16 cellular contexts compared by ENCODE assay signal in genomic region chr12:115660211-115660805, GRCh38.
DNase-seq lines count a peak whose midpoint lies in the region; ATAC-seq and TF ChIP-seq lines count a peak whose summit lies in the region.
"Had no signal": no experiment of that assay in that cellular context is flagged by ENCODE, and none has a peak within 500 bp of the region (broad histone marks: within the 10 kb centered on the region; RNA-seq: fewer than 3 reads in every experiment).

No MANE protein-coding gene starts in this region.

- in situ Hi-C loops in astrocyte of the spinal cord (cut with HindIII; ENCODE audit: low sequenced_read_pairs), result no loop called here

- H3K36me3 ChIP-seq in stomach, result no peaks in the 10 kb centered on the region
- H3K36me3 ChIP-seq: sigmoid colon had no signal

- TF ChIP-seq EP300 in stomach (IDR thresholded peaks at IDR 0.05), result no peak

- no peak for TF ChIP-seq CTCF in astrocyte of the spinal cord (IDR thresholded peaks at IDR 0.05; ENCODE audit: low read depth, low read length)
- TF ChIP-seq CTCF in stomach (IDR thresholded peaks at IDR 0.05), result no peak

- TF ChIP-seq POLR2A in stomach (IDR thresholded peaks at IDR 0.05), result no peak

- intact Hi-C loops in left cardiac atrium (cut with DNase I) (no loop called here), stomach (cut with DNase I; ENCODE audit: low total_unique reads) (no loop called here)

- peak overlapping the region in 2 of 5 donors; percentile 9 to 22 for H3K27ac ChIP-seq in stomach

- no peaks in the 10 kb centered on the region for H3K9me3 ChIP-seq in stomach
- H3K9me3 ChIP-seq: sigmoid colon had no signal

- DNase-seq in GM04503 (ENCODE audit: low read depth) (peak; percentile 50), astrocyte of the spinal cord (ENCODE audit: low read depth, low spot score) (peak; percentile 30), left cardiac atrium (peak; percentile 46), stomach (peak; percentile 31), NCI-H446 treated with DMSO at 0.1 percent for 48 hours (lab: John Stamatoyannopoulos, UW) (no peak)
- DNase-seq in stimulated activated naive CD4-positive, alpha-beta T cell treated with Interleukin-2 at 50 U/mL for 16 hours (lab: John Stamatoyannopoulos, UW), result no peak
- DNase-seq in activated CD8-positive, alpha-beta memory T cell treated with anti-CD3 and anti-CD28 coated beads, Interleukin-2, amount 50 U/mL, for 48 hours, result no peak
- DNase-seq: activated CD4-positive, alpha-beta T cell treated with anti-CD3 and anti-CD28 coated beads, Interleukin-2, amount 10 ng/mL, durations not matched to agents 7 days and 5 days; activated effector memory CD4-positive, alpha-beta T cell treated with anti-CD3 and anti-CD28 coated beads, Interleukin-2, amount 50 U/mL, for 16 hours; CD8-positive, alpha-beta T cell; GOT3; IMR-90; NCI-H2029; NK-92 treated with Interleukin-12 subunit alpha and Interleukin-12 subunit beta, amount 100 ng/mL, for 24 hours; sigmoid colon had no signal

- peaks cover 0 to 8% (median 0%) of the 10 kb centered on the region in 4 donors for H3K4me1 ChIP-seq in stomach

- ATAC-seq in left cardiac atrium (peak; percentile 61 to 78), HG03457 (IDR thresholded peaks at IDR 0.05; ENCODE audit: unreplicated experiment) (no peak)
- ATAC-seq: CD8-positive, alpha-beta T cell had no signal

- 23 to 31% (median 27%) methylated on average over 10 of the region's 10 CpGs for WGBS in stomach, 5 donors

- no peaks in the 10 kb centered on the region for H3K27me3 ChIP-seq in stomach
- H3K27me3 ChIP-seq: sigmoid colon had no signal

- H3K4me3 ChIP-seq in astrocyte of the spinal cord (ENCODE audit: low read depth, low read length), result no peak overlapping the region
- no peak overlapping the region for H3K4me3 ChIP-seq in stomach
- H3K4me3 ChIP-seq: sigmoid colon had no signal

Comparison
In these comparisons a context has a peak if more than half of its experiments do, and no peak if none do; other contexts are left out.
1. DNase-seq: peak in GM04503 (single experiment), astrocyte of the spinal cord (single experiment), left cardiac atrium (single experiment) and stomach (single experiment); none in stimulated activated naive CD4-positive, alpha-beta T cell treated with Interleukin-2 at 50 U/mL for 16 hours (single experiment), NCI-H446 treated with DMSO at 0.1 percent for 48 hours (single experiment) and activated CD8-positive, alpha-beta memory T cell treated with anti-CD3 and anti-CD28 coated beads, Interleukin-2, amount 50 U/mL, for 48 hours (single experiment).